ENCODE assay signal across 15 cellular contexts in genomic region chr12:93122089-93122488, GRCh38.
DNase-seq lines count a peak whose midpoint lies in the region; ATAC-seq and TF ChIP-seq lines count a peak whose summit lies in the region.
"Had no signal": no experiment of that assay in that cellular context is flagged by ENCODE, and none has a peak within 500 bp of the region (broad histone marks: within the 10 kb centered on the region; RNA-seq: fewer than 3 reads in every experiment).

No MANE protein-coding gene starts in this region.

- TF ChIP-seq POLR2A in body of pancreas (IDR thresholded peaks at IDR 0.05) = no peak

- WGBS in body of pancreas, 2 donors = 52 to 58% methylated on average over 2 of the region's 2 CpGs

- no peaks in the 10 kb centered on the region for H3K36me3 Mint-ChIP-seq in activated naive CD4-positive, alpha-beta T cell treated with anti-CD3 and anti-CD28 coated beads for 36 hours (ENCODE audit: low read depth)

- no peak overlapping the region for H3K4me3 ChIP-seq in body of pancreas

- H3K27ac ChIP-seq in body of pancreas = peak overlapping the region in 3 of 4 donors; percentile 18 to 75 (median 57)

- H3K27me3 Mint-ChIP-seq in activated naive CD4-positive, alpha-beta T cell treated with anti-CD3 and anti-CD28 coated beads for 36 hours (ENCODE audit: low read depth) = no peaks in the 10 kb centered on the region

- H3K4me3 Mint-ChIP-seq in activated naive CD4-positive, alpha-beta T cell treated with anti-CD3 and anti-CD28 coated beads for 36 hours = no peak overlapping the region
- H3K4me3 Mint-ChIP-seq: effector memory CD8-positive, alpha-beta T cell; stimulated activated naive CD8-positive, alpha-beta T cell treated with anti-CD3 and anti-CD28 coated beads, Interleukin-15, amount 100 ng/mL, for 72 hours had no signal

- ATAC-seq in body of pancreas = no peak
- ATAC-seq in HG03342 (IDR thresholded peaks at IDR 0.05; ENCODE audit: unreplicated experiment) = no peak
- ATAC-seq: effector memory CD8-positive, alpha-beta T cell; stimulated activated naive CD8-positive, alpha-beta T cell treated with anti-CD3 and anti-CD28 coated beads, Interleukin-15, amount 100 ng/mL, for 72 hours had no signal

- peak; percentile 79 for DNase-seq in LHCN-M2 (ENCODE audit: low read depth)
- no peak for DNase-seq in body of pancreas
- DNase-seq in iris pigment epithelial cell (ENCODE audit: low read depth) = peak; percentile 96
- peak; percentile 89 for DNase-seq in stromal cell of bone marrow (ENCODE audit: low read depth)
- no peak for DNase-seq in activated naive CD4-positive, alpha-beta T cell treated with anti-CD3 and anti-CD28 coated beads for 36 hours
- no peak for DNase-seq in LoVo (ENCODE audit: low spot score)
- no peak for DNase-seq in NCI-H2107 treated with DMSO at 0.1 percent for 48 hours (lab: John Stamatoyannopoulos, UW; ENCODE audit: unreplicated experiment)
- DNase-seq: DMS79; effector memory CD8-positive, alpha-beta T cell; NCI-H1436 treated with DMSO at 0.1 percent for 48 hours; nucleus accumbens; OCI-M1; stimulated activated CD4-positive, alpha-beta T cell treated with anti-CD3 and anti-CD28 coated beads, Interleukin-2, amount 100 ng/mL, for 48 hours; stimulated activated naive CD8-positive, alpha-beta T cell treated with anti-CD3 and anti-CD28 coated beads, Interleukin-15, amount 100 ng/mL, for 72 hours had no signal

- H3K9me3 ChIP-seq in body of pancreas = no peaks in the 10 kb centered on the region

- no peaks in the 10 kb centered on the region for H3K9me3 Mint-ChIP-seq in activated naive CD4-positive, alpha-beta T cell treated with anti-CD3 and anti-CD28 coated beads for 36 hours
- H3K9me3 Mint-ChIP-seq: effector memory CD8-positive, alpha-beta T cell; stimulated activated naive CD8-positive, alpha-beta T cell treated with anti-CD3 and anti-CD28 coated beads, Interleukin-15, amount 100 ng/mL, for 72 hours had no signal

- no peaks in the 10 kb centered on the region for H3K36me3 ChIP-seq in body of pancreas (replicated peaks in 1 of 2; ENCODE audit: insufficient read depth in 1 of 2, low read depth in 2 of 2)

- H3K27me3 ChIP-seq in body of pancreas = no peaks in the 10 kb centered on the region

- peaks cover 40% of the 10 kb centered on the region for H3K4me1 ChIP-seq in body of pancreas

- no peaks in the 10 kb centered on the region for H3K4me1 Mint-ChIP-seq in activated naive CD4-positive, alpha-beta T cell treated with anti-CD3 and anti-CD28 coated beads for 36 hours (ENCODE audit: low read depth)
- H3K4me1 Mint-ChIP-seq: stimulated activated naive CD8-positive, alpha-beta T cell treated with anti-CD3 and anti-CD28 coated beads, Interleukin-15, amount 100 ng/mL, for 72 hours had no signal

- CTCF ChIA-PET in activated naive CD4-positive, alpha-beta T cell treated with anti-CD3 and anti-CD28 coated beads for 36 hours (lab: Charles Lee) = interaction anchor here (0.6 to 2.5 kb wide), 2 partner anchors 23 to 1058 kb away, joined by 4 to 6 read pairs; no protein-coding TSS in a partner anchor

- H3K27ac Mint-ChIP-seq in activated naive CD4-positive, alpha-beta T cell treated with anti-CD3 and anti-CD28 coated beads for 36 hours = no peak overlapping the region
- H3K27ac Mint-ChIP-seq: effector memory CD8-positive, alpha-beta T cell; stimulated activated naive CD8-positive, alpha-beta T cell treated with anti-CD3 and anti-CD28 coated beads, Interleukin-15, amount 100 ng/mL, for 72 hours had no signal

- TF ChIP-seq CTCF in body of pancreas (IDR thresholded peaks at IDR 0.05) = no peak

- intact Hi-C loops in body of pancreas (cut with DNase I) = no loop called here
- intact Hi-C loops in activated naive CD4-positive, alpha-beta T cell treated with anti-CD3 and anti-CD28 coated beads for 36 hours (cut with micrococcal nuclease) = no loop called here

Comparison
In these comparisons a context has a peak if more than half of its experiments do, and no peak if none do; other contexts are left out.
1. DNase-seq: peak in LHCN-M2 (single experiment), iris pigment epithelial cell (single experiment) and stromal cell of bone marrow (single experiment); none in body of pancreas (0 of 4), activated naive CD4-positive, alpha-beta T cell treated with anti-CD3 and anti-CD28 coated beads for 36 hours (single experiment), LoVo (single experiment) and NCI-H2107 treated with DMSO at 0.1 percent for 48 hours (single experiment).